Comparison of ENCODE assay signal across 21 cellular contexts in the genomic region with DNA sequence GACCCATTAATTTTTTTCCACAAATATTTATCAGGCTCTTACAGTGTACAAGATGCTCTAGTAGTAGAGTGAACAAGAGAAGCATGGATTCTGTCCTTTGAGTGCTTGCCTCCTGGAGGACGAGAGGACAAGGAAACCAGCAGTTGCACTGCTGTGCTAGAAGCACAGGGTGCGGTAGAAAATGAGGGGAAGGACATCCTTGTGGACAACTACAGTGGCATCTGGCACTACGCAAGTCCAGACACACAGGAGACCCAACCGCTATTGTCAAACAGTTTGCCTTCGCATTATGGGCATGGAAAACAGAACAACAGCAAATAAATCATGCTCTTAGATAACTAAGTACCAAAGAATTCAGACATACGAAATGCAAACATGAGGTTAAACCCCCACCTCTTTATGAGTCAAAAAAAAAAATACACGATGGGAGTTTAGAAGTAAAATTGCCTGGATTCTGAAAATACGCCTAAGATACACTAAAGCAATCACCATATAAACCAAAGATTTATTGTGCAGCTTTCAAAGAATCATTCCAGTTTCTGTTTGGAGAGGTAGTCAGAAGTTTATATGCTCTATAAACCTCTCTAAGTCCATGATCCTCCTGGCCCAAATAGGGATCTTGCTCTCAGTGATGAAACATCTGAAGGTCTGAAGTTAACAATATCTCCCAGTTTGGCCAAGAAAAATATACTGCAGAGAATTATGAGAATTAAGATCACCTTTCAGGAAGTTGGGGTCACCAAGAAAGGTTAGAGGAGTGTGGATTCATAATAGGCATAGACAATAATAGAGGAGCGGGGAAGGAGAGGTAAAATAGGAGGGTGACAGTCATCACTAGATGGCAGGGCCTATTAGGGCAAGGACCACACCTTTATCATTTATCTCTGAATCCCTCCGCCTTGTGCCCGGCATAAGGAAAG.
A peak's percentile ranks its signal among the peaks of the same experiment; 100 is the strongest.
DNase-seq lines count a peak whose midpoint lies in the region; ATAC-seq and TF ChIP-seq lines count a peak whose summit lies in the region.
"Had no signal": no experiment of that assay in that cellular context is flagged by ENCODE, and none has a peak within 500 bp of the region (broad histone marks: within the 10 kb centered on the region; RNA-seq: fewer than 3 reads in every experiment).

No MANE protein-coding gene starts in this region.

- H3K27me3 Mint-ChIP-seq in mesothelial cell of epicardium (ENCODE audit: low read depth), result no peaks in the 10 kb centered on the region

- TF ChIP-seq POLR2A in uterus (IDR thresholded peaks at IDR 0.05), result no peak

- H3K36me3 ChIP-seq in uterus, result no peaks in the 10 kb centered on the region
- H3K36me3 ChIP-seq: BE2C, SJSA1 had no signal

- H3K4me3 Mint-ChIP-seq in mesothelial cell of epicardium, result no peak overlapping the region

- H3K36me3 Mint-ChIP-seq in mesothelial cell of epicardium, result peaks cover 56% of the 10 kb centered on the region

- H3K27ac ChIP-seq in uterus, result peak overlapping the region; percentile 12 to 23
- H3K27ac ChIP-seq: A549, HL-60, SJSA1 had no signal

- peaks cover 44% of the 10 kb centered on the region for H3K4me1 Mint-ChIP-seq in mesothelial cell of epicardium

- intact Hi-C loops in uterus (cut with DNase I; ENCODE audit: low total_unique reads), result no loop called here

- no peaks in the 10 kb centered on the region for H3K27me3 ChIP-seq in uterus
- H3K27me3 ChIP-seq: BE2C, SJSA1 had no signal

- H3K9me3 Mint-ChIP-seq in mesothelial cell of epicardium, result peaks cover 10% of the 10 kb centered on the region

- H3K4me1 ChIP-seq in uterus, result no peaks in the 10 kb centered on the region
- H3K4me1 ChIP-seq: A549, BE2C had no signal

- peaks cover 0 to 5% of the 10 kb centered on the region in 2 donors for H3K9me3 ChIP-seq in uterus
- H3K9me3 ChIP-seq: BE2C, SJSA1 had no signal

- peak; percentile 1 for DNase-seq in NCI-H69 (lab: John Stamatoyannopoulos, UW)
- DNase-seq in dermis blood vessel endothelial cell, result peak; percentile 52
- DNase-seq in mesothelial cell of epicardium (ENCODE audit: low spot score in 2 of 2, unreplicated experiment in 2 of 2), result no peak
- no peak for DNase-seq in uterus
- no peak for DNase-seq in NCI-H748 treated with DMSO at 0.1 percent for 48 hours (lab: John Stamatoyannopoulos, UW)
- no peak for DNase-seq in GM10266 (ENCODE audit: extremely low spot score)
- DNase-seq: BE2C, DMS53, GDM1, NCI-H1092 treated with DMSO at 0.1 percent for 48 hours, NCI-H146, NCI-H2029, NCI-H226, NCI-H510A treated with DMSO at 0.1 percent for 48 hours, NCI-H82 had no signal

- ATAC-seq in HG03175 (IDR thresholded peaks at IDR 0.05; ENCODE audit: unreplicated experiment), result no peak
- ATAC-seq: A549, HepG2, K562 had no signal

- TF ChIP-seq CTCF in mesothelial cell of epicardium (IDR thresholded peaks at IDR 0.05; ENCODE audit: unreplicated experiment) (no peak), uterus (IDR thresholded peaks at IDR 0.05) (no peak), GM10266 (IDR thresholded peaks at IDR 0.05; ENCODE audit: control insufficient read depth, insufficient read depth, low read depth, missing control alignments) (no peak)

- H3K27ac Mint-ChIP-seq in mesothelial cell of epicardium, result peak overlapping the region; percentile 65

- H3K4me3 ChIP-seq in uterus, result no peak overlapping the region
- H3K4me3 ChIP-seq: A549, K562, SJSA1 had no signal

Comparison
In these comparisons a context has a peak if more than half of its experiments do, and no peak if none do; other contexts are left out.
1. DNase-seq: peak in NCI-H69 (single experiment) and dermis blood vessel endothelial cell (single experiment); none in mesothelial cell of epicardium (0 of 2), uterus (0 of 2), NCI-H748 treated with DMSO at 0.1 percent for 48 hours (single experiment) and GM10266 (single experiment).